ENCODE assay signal across 9 cellular contexts in genomic region chr6:72580281-72580940, GRCh38. TPM values are rescaled to one million over a fixed set of nuclear protein-coding genes. Genes with fewer than 3 reads are reported as not detected.
A peak's percentile ranks its signal among the peaks of the same experiment; 100 is the strongest.
DNase-seq lines count a peak whose midpoint lies in the region; ATAC-seq and TF ChIP-seq lines count a peak whose summit lies in the region.
"Had no signal": no experiment of that assay in that cellular context is flagged by ENCODE, and none has a peak within 500 bp of the region (broad histone marks: within the 10 kb centered on the region; RNA-seq: fewer than 3 reads in every experiment).

No MANE protein-coding gene starts in this region.

- H3K27ac ChIP-seq in PC-9: no peak overlapping the region

- no peak overlapping the region for H3K4me3 Mint-ChIP-seq in activated T-cell treated with anti-CD3 and anti-CD28 coated beads, Interleukin-2, amount 50 U/mL, for 72 hours
- H3K4me3 Mint-ChIP-seq: activated B cell treated with CpG ODN at 0.5 μM for 24 hours had no signal

- peak; percentile 74 for ATAC-seq in GM19463 (IDR thresholded peaks at IDR 0.05; ENCODE audit: unreplicated experiment)
- no peak for ATAC-seq in HG03469 (IDR thresholded peaks at IDR 0.05; ENCODE audit: unreplicated experiment)
- ATAC-seq in activated T-cell treated with anti-CD3 and anti-CD28 coated beads, Interleukin-2, amount 50 U/mL, for 72 hours (replicated peaks in 1 of 2): no peak

- H3K79me2 ChIP-seq in PC-9 (ENCODE audit: low read depth): no peaks in the 10 kb centered on the region

- BruUV-seq in PC-9 (replicated peaks; lab: Mats Ljungman, UMichigan): no TSS peak

- CTCF ChIA-PET in PC-9 (lab: Charles Lee): interaction anchor here (0.6 to 1.3 kb wide), 3 partner anchors 168 to 868 kb away, joined by 3 to 6 read pairs (median 5); no protein-coding TSS in a partner anchor

- H3K4me3 ChIP-seq in PC-9 (no peak overlapping the region), epithelial cell of esophagus (ENCODE audit: low read length) (no peak overlapping the region), retinal pigment epithelial cell (ENCODE audit: low read length) (no peak overlapping the region)

- POLR2A ChIA-PET in PC-9 (lab: Charles Lee; ENCODE audit: unreplicated experiment): no interaction called here

- peaks cover 5% of the 10 kb centered on the region for H3K4me1 Mint-ChIP-seq in activated T-cell treated with anti-CD3 and anti-CD28 coated beads, Interleukin-2, amount 50 U/mL, for 72 hours (ENCODE audit: low read depth)
- H3K4me1 Mint-ChIP-seq: activated B cell treated with CpG ODN at 0.5 μM for 24 hours had no signal

- peak; percentile 2 for DNase-seq in DMS114 treated with DMSO at 0.1 percent for 48 hours (lab: John Stamatoyannopoulos, UW; ENCODE audit: unreplicated experiment)
- peak; percentile 3 for DNase-seq in HuH-7 (ENCODE audit: low spot score)
- DNase-seq in PC-9: peak in 1 of 2 experiments; percentile 10
- DNase-seq in epithelial cell of esophagus (ENCODE audit: low read depth): peak; percentile 81
- DNase-seq in retinal pigment epithelial cell (ENCODE audit: low read depth): peak; percentile 28
- no peak for DNase-seq in activated T-cell treated with anti-CD3 and anti-CD28 coated beads, Interleukin-2, amount 50 U/mL, for 72 hours
- DNase-seq: activated B cell treated with CpG ODN at 0.5 μM for 24 hours had no signal

- no peak overlapping the region for H3K4me2 ChIP-seq in PC-9

- TF ChIP-seq CTCF in PC-9 (conservative IDR thresholded peaks at IDR 0.05) (peak; percentile 43; the same call in 1 of the 2 replicates), epithelial cell of esophagus (IDR thresholded peaks at IDR 0.05; ENCODE audit: insufficient read depth, low read depth, low read length, missing control alignments) (peak; percentile 86), retinal pigment epithelial cell (conservative IDR thresholded peaks at IDR 0.05; ENCODE audit: low read depth, low read length) (peak; percentile 75)

- H3K9me2 ChIP-seq in PC-9 (ENCODE audit: insufficient read depth): no peaks in the 10 kb centered on the region

- no peaks in the 10 kb centered on the region for H3K36me3 ChIP-seq in PC-9 (ENCODE audit: low read depth)

- H3K27me3 ChIP-seq in PC-9 (ENCODE audit: insufficient read depth, low read depth): no peaks in the 10 kb centered on the region

- H3K9me3 ChIP-seq in PC-9 (ENCODE audit: insufficient read depth, low read depth): no peaks in the 10 kb centered on the region

- no peaks in the 10 kb centered on the region for H4K20me1 ChIP-seq in PC-9 (ENCODE audit: insufficient read depth)

- H3K36me3 Mint-ChIP-seq in activated T-cell treated with anti-CD3 and anti-CD28 coated beads, Interleukin-2, amount 50 U/mL, for 72 hours (ENCODE audit: insufficient read depth in 2 of 2): no peaks in the 10 kb centered on the region

- H3F3A ChIP-seq in PC-9 (ENCODE audit: insufficient read depth, low read depth): no peaks in the 10 kb centered on the region

- no peaks in the 10 kb centered on the region for H3K27me3 Mint-ChIP-seq in activated T-cell treated with anti-CD3 and anti-CD28 coated beads, Interleukin-2, amount 50 U/mL, for 72 hours (ENCODE audit: low read depth)

- H3K4me1 ChIP-seq in PC-9 (replicated peaks; ENCODE audit: insufficient read depth): no peaks in the 10 kb centered on the region

- H2AFZ ChIP-seq in PC-9: no peak overlapping the region

- intact Hi-C loops in PC-9 (cut with micrococcal nuclease; ENCODE audit: unreplicated experiment): loop anchor here (5.0 kb wide), 1 partner anchor 168 kb away; no protein-coding TSS in a partner anchor

- no peak overlapping the region for H3K27ac Mint-ChIP-seq in activated T-cell treated with anti-CD3 and anti-CD28 coated beads, Interleukin-2, amount 50 U/mL, for 72 hours
- H3K27ac Mint-ChIP-seq: activated B cell treated with CpG ODN at 0.5 μM for 24 hours had no signal

- H3K9me3 Mint-ChIP-seq in activated T-cell treated with anti-CD3 and anti-CD28 coated beads, Interleukin-2, amount 50 U/mL, for 72 hours: peaks cover 0 to 2% of the 10 kb centered on the region in 2 donors
- H3K9me3 Mint-ChIP-seq: activated B cell treated with CpG ODN at 0.5 μM for 24 hours had no signal

RNA-seq across cellular contexts. Expression of gene KCNQ5, which starts 41.5 kb away (rescaled TPM):
- 0.20 and 1.2 TPM in 2 replicates for total RNA-seq in PC-9 (2021)
- total RNA-seq in activated T-cell treated with anti-CD3 and anti-CD28 coated beads, Interleukin-2, amount 50 U/mL, for 72 hours: 1 to 10 TPM; 6.1 to 9.8 TPM

Comparison
In these comparisons a context has a peak if more than half of its experiments do, and no peak if none do; other contexts are left out.
1. DNase-seq: peak in DMS114 treated with DMSO at 0.1 percent for 48 hours (single experiment), HuH-7 (single experiment), epithelial cell of esophagus (single experiment) and retinal pigment epithelial cell (single experiment); none in activated T-cell treated with anti-CD3 and anti-CD28 coated beads, Interleukin-2, amount 50 U/mL, for 72 hours (0 of 2).
2. Peak in every context shown above with its lines, with median percentiles within 50 percentile points of each other: CTCF ChIP-seq.